24 cellular contexts compared by ENCODE assay signal in genomic region chr19:39169143-39169810, GRCh38. TPM values are rescaled to one million over a fixed set of nuclear protein-coding genes. Genes with fewer than 3 reads are reported as not detected.
"Had no signal": no experiment of that assay in that cellular context is flagged by ENCODE, and none has a peak within 500 bp of the region (broad histone marks: within the 10 kb centered on the region; RNA-seq: fewer than 3 reads in every experiment).

No MANE protein-coding gene starts in this region.

- H3K9me3 ChIP-seq: heart right ventricle, left lung, SK-N-SH, testis had no signal

- H3K27ac ChIP-seq: epithelial cell of prostate, heart right ventricle, testis, WERI-Rb-1 had no signal

- ATAC-seq: heart right ventricle, left lung had no signal

- H3K4me3 Mint-ChIP-seq: activated naive CD4-positive, alpha-beta T cell treated with anti-CD3 and anti-CD28 coated beads, Interleukin-2, amount 10 ng/mL, durations not matched to agents 7 days and 5 days; nephron progenitor cell; T-helper 2 cell treated with Interferon-gamma antibody and Interleukin-4, amounts not matched to agents 5 μg/mL and 100 μg/mL, for 36 hours had no signal

- H3K27me3 ChIP-seq: heart right ventricle, left lung, testis had no signal

- H3K27ac Mint-ChIP-seq: activated naive CD4-positive, alpha-beta T cell treated with anti-CD3 and anti-CD28 coated beads, Interleukin-2, amount 10 ng/mL, durations not matched to agents 7 days and 5 days; nephron progenitor cell; T-helper 2 cell treated with Interferon-gamma antibody and Interleukin-4, amounts not matched to agents 5 μg/mL and 100 μg/mL, for 36 hours had no signal

- H3K4me3 ChIP-seq: heart right ventricle, left lung, testis had no signal

- DNase-seq: activated naive CD4-positive, alpha-beta T cell treated with anti-CD3 and anti-CD28 coated beads, Interleukin-2, amount 10 ng/mL, durations not matched to agents 7 days and 5 days; activated T-cell treated with anti-CD3 and anti-CD28 coated beads, Interleukin-2, amount 50 U/mL, for 1 hour; amygdala; cerebellar nuclear complex; cortex of kidney; heart right ventricle; mammary epithelial cell; nephron progenitor cell; occipital lobe; SK-N-SH; stimulated activated CD4-positive, alpha-beta T cell treated with anti-CD3 and anti-CD28 coated beads, Interleukin-2, amount 100 ng/mL, for 48 hours; stimulated activated naive CD4-positive, alpha-beta T cell; testis; trophoblast cell; WERI-Rb-1 had no signal

- H3K4me1 Mint-ChIP-seq: activated naive CD4-positive, alpha-beta T cell treated with anti-CD3 and anti-CD28 coated beads, Interleukin-2, amount 10 ng/mL, durations not matched to agents 7 days and 5 days had no signal

- H3K9me3 Mint-ChIP-seq: activated naive CD4-positive, alpha-beta T cell treated with anti-CD3 and anti-CD28 coated beads, Interleukin-2, amount 10 ng/mL, durations not matched to agents 7 days and 5 days; nephron progenitor cell; T-helper 2 cell treated with Interferon-gamma antibody and Interleukin-4, amounts not matched to agents 5 μg/mL and 100 μg/mL, for 36 hours had no signal

- H3K27me3 Mint-ChIP-seq: activated naive CD4-positive, alpha-beta T cell treated with anti-CD3 and anti-CD28 coated beads, Interleukin-2, amount 10 ng/mL, durations not matched to agents 7 days and 5 days had no signal

RNA-seq across cellular contexts. Expression of gene NCCRP1, which starts 27.5 kb away (rescaled TPM):
- total RNA-seq: fibroblast of villous mesenchyme, heart right ventricle, left lung, myocyte, occipital lobe, posterior vena cava had no signal
- polyA plus RNA-seq: SK-N-SH had no signal

RNA-seq across cellular contexts. Expression of gene SYCN, which starts 34.8 kb away (rescaled TPM):
- total RNA-seq: bronchial epithelial cell, fibroblast of villous mesenchyme, kidney epithelial cell, left lung, mammary epithelial cell, myocyte, occipital lobe, posterior vena cava, renal cortical epithelial cell had no signal
- polyA plus RNA-seq: heart right ventricle, mammary epithelial cell, SK-N-SH had no signal
